Comparison of ENCODE assay signal across 36 cellular contexts in the genomic region with DNA sequence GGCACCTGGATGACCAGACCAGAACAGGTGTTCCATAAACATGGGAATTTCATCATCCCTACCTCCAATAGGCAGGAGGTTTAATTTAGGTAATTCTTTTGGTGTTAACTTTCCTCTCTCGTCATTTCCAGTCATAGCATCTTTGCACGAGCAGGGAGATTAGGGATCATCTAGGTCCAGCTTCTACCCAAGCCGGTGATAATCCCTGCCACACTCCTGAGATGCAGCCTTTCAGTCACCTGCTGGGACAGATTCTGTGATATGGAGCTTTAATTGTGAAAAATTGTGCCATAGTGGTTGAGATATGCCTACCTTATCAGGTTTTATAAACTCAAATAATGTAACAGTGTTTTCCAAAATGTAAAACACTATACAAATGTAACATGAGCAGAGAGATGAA.
"Had no signal": no experiment of that assay in that cellular context is flagged by ENCODE, and none has a peak within 500 bp of the region (broad histone marks: within the 10 kb centered on the region; RNA-seq: fewer than 3 reads in every experiment).

No MANE protein-coding gene starts in this region.

- H3K4me1 Mint-ChIP-seq: activated CD4-positive, alpha-beta T cell treated with anti-CD3 and anti-CD28 coated beads for 36 hours; activated CD8-positive, alpha-beta memory T cell treated with anti-CD3 and anti-CD28 coated beads, Interleukin-2, amount 10 ng/mL, durations not matched to agents 7 days and 5 days; activated naive CD8-positive, alpha-beta T cell treated with anti-CD3 and anti-CD28 coated beads, Interleukin-2, amount 50 U/mL, for 24 hours had no signal

- DNase-seq: activated CD4-positive, alpha-beta memory T cell treated with anti-CD3 and anti-CD28 coated beads for 36 hours; activated CD4-positive, alpha-beta T cell treated with anti-CD3 and anti-CD28 coated beads for 36 hours; activated CD4-positive, alpha-beta T cell treated with anti-CD3 and anti-CD28 coated beads, Interleukin-2, amount 10 ng/mL, durations not matched to agents 24 days and 14 days; activated CD4-positive, CD25-positive, alpha-beta regulatory T cell; activated CD4-positive, CD25-positive, alpha-beta regulatory T cell treated with anti-CD3 and anti-CD28 coated beads, Interleukin-2, amount 50 U/mL, for 72 hours; activated CD8-positive, alpha-beta memory T cell treated with anti-CD3 and anti-CD28 coated beads, Interleukin-2, amount 10 ng/mL, durations not matched to agents 7 days and 5 days; activated CD8-positive, alpha-beta memory T cell treated with anti-CD3 and anti-CD28 coated beads, Interleukin-2, amount 50 U/mL, for 4 hours; activated CD8-positive, alpha-beta T cell treated with anti-CD3 and anti-CD28 coated beads, Interleukin-2, amount 10 ng/mL, durations not matched to agents 7 days and 5 days; activated effector memory CD4-positive, alpha-beta T cell treated with anti-CD3 and anti-CD28 coated beads, Interleukin-2, amount 50 U/mL, for 16 hours; activated naive CD4-positive, alpha-beta T cell treated with anti-CD3 and anti-CD28 coated beads for 36 hours; activated naive CD8-positive, alpha-beta T cell treated with anti-CD3 and anti-CD28 coated beads for 36 hours; activated naive CD8-positive, alpha-beta T cell treated with anti-CD3 and anti-CD28 coated beads, Interleukin-2, amount 50 U/mL, for 24 hours; activated T-cell treated with anti-CD3 and anti-CD28 coated beads, Interleukin-2, amount 50 U/mL, for 1 hour; activated T-cell treated with anti-CD3 and anti-CD28 coated beads, Interleukin-2, amount 50 U/mL, for 48 hours; adrenal gland; amygdala; aorta; brain microvascular endothelial cell; cortex of kidney; dermis blood vessel endothelial cell; effector CD4-positive, alpha-beta T cell; effector memory CD8-positive, alpha-beta T cell; erythroblast; foreskin keratinocyte; gastrocnemius medialis; glutamatergic neuron; heart left ventricle; T-helper 1 cell; T-helper 17 cell; T1000 had no signal

- H3K9me3 Mint-ChIP-seq: activated naive CD4-positive, alpha-beta T cell treated with anti-CD3 and anti-CD28 coated beads for 36 hours; activated naive CD4-positive, alpha-beta T cell treated with anti-CD3 and anti-CD28 coated beads, Interleukin-2, amount 50 U/mL, for 24 hours; activated naive CD8-positive, alpha-beta T cell treated with anti-CD3 and anti-CD28 coated beads for 36 hours; central memory CD8-positive, alpha-beta T cell; effector memory CD8-positive, alpha-beta T cell had no signal

- H3K9me3 ChIP-seq: adrenal gland, esophagus muscularis mucosa, gastrocnemius medialis had no signal

- H3K4me3 ChIP-seq: adrenal gland, esophagus muscularis mucosa, gastrocnemius medialis, heart left ventricle had no signal

- ATAC-seq: activated CD4-positive, alpha-beta T cell treated with anti-CD3 and anti-CD28 coated beads for 36 hours; activated CD8-positive, alpha-beta memory T cell treated with anti-CD3 and anti-CD28 coated beads, Interleukin-2, amount 10 ng/mL, durations not matched to agents 7 days and 5 days; activated CD8-positive, alpha-beta T cell treated with anti-CD3 and anti-CD28 coated beads, Interleukin-2, amount 10 ng/mL, durations not matched to agents 7 days and 5 days; activated naive CD8-positive, alpha-beta T cell treated with anti-CD3 and anti-CD28 coated beads, Interleukin-2, amount 50 U/mL, for 24 hours; effector memory CD8-positive, alpha-beta T cell; foreskin keratinocyte; gastrocnemius medialis; heart left ventricle; T-helper 17 cell had no signal

- H3K27me3 Mint-ChIP-seq: activated CD4-positive, alpha-beta memory T cell treated with anti-CD3 and anti-CD28 coated beads for 36 hours; activated CD4-positive, alpha-beta T cell treated with anti-CD3 and anti-CD28 coated beads for 36 hours; activated CD4-positive, alpha-beta T cell treated with anti-CD3 and anti-CD28 coated beads, Interleukin-2, amount 10 ng/mL, durations not matched to agents 24 days and 14 days; activated CD8-positive, alpha-beta memory T cell treated with anti-CD3 and anti-CD28 coated beads, Interleukin-2, amount 10 ng/mL, durations not matched to agents 7 days and 5 days; activated naive CD4-positive, alpha-beta T cell treated with anti-CD3 and anti-CD28 coated beads, Interleukin-2, amount 50 U/mL, for 24 hours; activated naive CD8-positive, alpha-beta T cell treated with anti-CD3 and anti-CD28 coated beads for 36 hours; activated naive CD8-positive, alpha-beta T cell treated with anti-CD3 and anti-CD28 coated beads, Interleukin-2, amount 50 U/mL, for 24 hours; central memory CD8-positive, alpha-beta T cell; effector memory CD8-positive, alpha-beta T cell; T-helper 17 cell had no signal

- H3K27ac ChIP-seq: adrenal gland, brain microvascular endothelial cell, esophagus muscularis mucosa, foreskin keratinocyte, gastrocnemius medialis, heart left ventricle had no signal

- H3K27me3 ChIP-seq: adrenal gland, brain microvascular endothelial cell, esophagus muscularis mucosa, foreskin keratinocyte, gastrocnemius medialis, heart left ventricle had no signal

- H3K4me3 Mint-ChIP-seq: activated CD4-positive, alpha-beta memory T cell treated with anti-CD3 and anti-CD28 coated beads for 36 hours; activated CD4-positive, alpha-beta T cell treated with anti-CD3 and anti-CD28 coated beads for 36 hours; activated CD4-positive, alpha-beta T cell treated with anti-CD3 and anti-CD28 coated beads, Interleukin-2, amount 10 ng/mL, durations not matched to agents 24 days and 14 days; activated CD8-positive, alpha-beta memory T cell treated with anti-CD3 and anti-CD28 coated beads, Interleukin-2, amount 10 ng/mL, durations not matched to agents 7 days and 5 days; activated CD8-positive, alpha-beta T cell treated with anti-CD3 and anti-CD28 coated beads, Interleukin-2, amount 10 ng/mL, durations not matched to agents 7 days and 5 days; activated naive CD4-positive, alpha-beta T cell treated with anti-CD3 and anti-CD28 coated beads for 36 hours; activated naive CD4-positive, alpha-beta T cell treated with anti-CD3 and anti-CD28 coated beads, Interleukin-2, amount 50 U/mL, for 24 hours; activated naive CD8-positive, alpha-beta T cell treated with anti-CD3 and anti-CD28 coated beads for 36 hours; activated naive CD8-positive, alpha-beta T cell treated with anti-CD3 and anti-CD28 coated beads, Interleukin-2, amount 50 U/mL, for 24 hours; activated T-helper 1 cell treated with anti-CD3 and anti-CD28 coated beads, Interleukin-12 subunit alpha, Interleukin-12 subunit beta, Interleukin-2, Interleukin-4 antibody, amounts not matched to agents 30 ng/mL and 10 ng/mL and 1 ng/mL, durations not matched to agents 14 hours and 24 hours and 36 hours; central memory CD8-positive, alpha-beta T cell; effector memory CD8-positive, alpha-beta T cell; T-helper 17 cell; T-helper 2 cell treated with Interferon-gamma antibody and Interleukin-4, amounts not matched to agents 5 μg/mL and 100 μg/mL, for 36 hours had no signal

- H3K36me3 ChIP-seq: adrenal gland, brain microvascular endothelial cell, esophagus muscularis mucosa, gastrocnemius medialis, heart left ventricle had no signal

- H3K27ac Mint-ChIP-seq: activated CD4-positive, alpha-beta memory T cell treated with anti-CD3 and anti-CD28 coated beads for 36 hours; activated CD4-positive, alpha-beta T cell treated with anti-CD3 and anti-CD28 coated beads for 36 hours; activated CD4-positive, alpha-beta T cell treated with anti-CD3 and anti-CD28 coated beads, Interleukin-2, amount 10 ng/mL, durations not matched to agents 24 days and 14 days; activated CD8-positive, alpha-beta memory T cell treated with anti-CD3 and anti-CD28 coated beads, Interleukin-2, amount 10 ng/mL, durations not matched to agents 7 days and 5 days; activated CD8-positive, alpha-beta T cell treated with anti-CD3 and anti-CD28 coated beads, Interleukin-2, amount 10 ng/mL, durations not matched to agents 7 days and 5 days; activated naive CD4-positive, alpha-beta T cell treated with anti-CD3 and anti-CD28 coated beads for 36 hours; activated naive CD8-positive, alpha-beta T cell treated with anti-CD3 and anti-CD28 coated beads for 36 hours; activated naive CD8-positive, alpha-beta T cell treated with anti-CD3 and anti-CD28 coated beads, Interleukin-2, amount 50 U/mL, for 24 hours; activated T-helper 1 cell treated with anti-CD3 and anti-CD28 coated beads, Interleukin-12 subunit alpha, Interleukin-12 subunit beta, Interleukin-2, Interleukin-4 antibody, amounts not matched to agents 30 ng/mL and 10 ng/mL and 1 ng/mL, durations not matched to agents 14 hours and 24 hours and 36 hours; activated T-helper 2 cell treated with anti-CD3 and anti-CD28 coated beads, Interferon-gamma antibody, Interleukin-2, Interleukin-4, amounts not matched to agents 10 μg/mL and 5 μg/mL and 100 μg/mL, durations not matched to agents 14 hours and 24 hours and 36 hours; effector memory CD8-positive, alpha-beta T cell; T-helper 2 cell treated with Interferon-gamma antibody and Interleukin-4, amounts not matched to agents 5 μg/mL and 100 μg/mL, for 36 hours had no signal
